Comparison of ENCODE assay signal across 24 cellular contexts in the genomic region with DNA sequence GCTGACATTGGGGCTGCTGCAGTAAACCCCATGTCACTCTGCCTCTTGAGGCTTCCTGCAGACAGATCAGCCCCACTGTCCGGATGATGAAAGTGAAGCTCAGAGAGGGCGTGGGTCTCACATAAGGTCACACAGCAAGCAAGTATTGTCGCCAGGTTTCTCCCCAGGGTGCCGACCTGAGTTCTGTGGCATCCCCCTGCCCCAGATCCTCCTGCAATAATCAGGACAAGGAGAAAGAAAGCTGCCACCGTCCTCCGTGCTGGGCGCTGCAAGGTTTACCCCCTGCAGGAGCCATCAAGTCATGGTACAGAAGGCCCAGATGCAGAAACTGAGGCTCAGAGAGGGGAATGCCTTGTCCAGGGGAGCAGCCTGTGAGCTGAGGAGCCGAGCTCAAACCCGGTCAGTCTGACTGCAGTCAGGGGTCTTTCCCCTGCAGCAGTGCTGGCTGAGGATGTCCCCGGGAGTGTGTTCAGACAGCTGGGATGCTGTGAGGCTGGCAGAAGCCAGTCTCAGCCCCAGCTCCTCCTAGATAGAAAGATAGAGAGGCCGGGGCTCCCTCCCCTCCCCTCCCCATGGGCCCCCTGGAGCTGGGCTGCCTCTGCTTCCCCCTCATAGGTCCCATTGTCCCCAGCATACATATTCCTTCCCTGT. TPM values are rescaled to one million over a fixed set of nuclear protein-coding genes. Genes with fewer than 3 reads are reported as not detected.
A peak's percentile ranks its signal among the peaks of the same experiment; 100 is the strongest.
DNase-seq lines count a peak whose midpoint lies in the region; ATAC-seq and TF ChIP-seq lines count a peak whose summit lies in the region.
"Had no signal": no experiment of that assay in that cellular context is flagged by ENCODE, and none has a peak within 500 bp of the region (broad histone marks: within the 10 kb centered on the region; RNA-seq: fewer than 3 reads in every experiment).

No MANE protein-coding gene starts in this region.

- H3K4me1 ChIP-seq in left ventricle myocardium inferior = no peaks in the 10 kb centered on the region
- peaks cover 11% of the 10 kb centered on the region for H3K4me1 ChIP-seq in IMR-90 (ENCODE audit: control insufficient read depth, insufficient read depth, low read length)
- H3K4me1 ChIP-seq: BE2C had no signal

- H4K5ac ChIP-seq in IMR-90 (ENCODE audit: low read depth, low read length) = no peak overlapping the region

- no peak overlapping the region for H3K14ac ChIP-seq in IMR-90 (replicated peaks; ENCODE audit: low read depth, low read length)

- H3K4me3 Mint-ChIP-seq in activated T-cell treated with anti-CD3 and anti-CD28 coated beads, Interleukin-2, amount 50 U/mL, for 24 hours = no peak overlapping the region
- H3K4me3 Mint-ChIP-seq: CD4-positive, CD25-positive, alpha-beta regulatory T cell had no signal

- TF ChIP-seq CTCF in left ventricle myocardium inferior (IDR thresholded peaks at IDR 0.05; ENCODE audit: borderline replicate concordance) = no peak
- no peak for TF ChIP-seq CTCF in IMR-90 (conservative IDR thresholded peaks at IDR 0.05; ENCODE audit: low read depth, low read length)

- peak; percentile 21 for DNase-seq in left ventricle myocardium superior
- DNase-seq in left ventricle myocardium inferior = no peak
- no peak for DNase-seq in IMR-90
- peak; percentile 11 for DNase-seq in iPS-NIHi11 (ENCODE audit: low spot score)
- DNase-seq in dedifferentiated amniotic fluid mesenchymal stem cell (ENCODE audit: extremely low spot score) = no peak
- no peak for DNase-seq in activated T-cell treated with anti-CD3 and anti-CD28 coated beads, Interleukin-2, amount 50 U/mL, for 24 hours
- DNase-seq: BE2C; CD4-positive, CD25-positive, alpha-beta regulatory T cell; COR-L47; DMS 273 treated with DMSO at 0.1 percent for 48 hours; DMS79 treated with DMSO at 0.1 percent for 48 hours; GOT3; NCI-H1092 treated with DMSO at 0.1 percent for 48 hours; NCI-H1436 treated with DMSO at 0.1 percent for 48 hours; NCI-H2029; NCI-H345; NCI-H524 treated with DMSO at 0.1 percent for 48 hours; NCI-H82; T-helper 1 cell had no signal

- no peak overlapping the region for H4K8ac ChIP-seq in IMR-90 (ENCODE audit: low read depth in 2 of 2, low read length in 2 of 2)

- H2BK20ac ChIP-seq in IMR-90 (ENCODE audit: low read depth, low read length) = no peak overlapping the region

- no peak overlapping the region for H2BK5ac ChIP-seq in IMR-90 (ENCODE audit: low read depth, low read length, poor library complexity, severe bottlenecking)

- H3K56ac ChIP-seq in IMR-90 (ENCODE audit: extremely low read depth, insufficient read depth, low read length) = no peak overlapping the region

- no peaks in the 10 kb centered on the region for H3K27me3 Mint-ChIP-seq in activated T-cell treated with anti-CD3 and anti-CD28 coated beads, Interleukin-2, amount 50 U/mL, for 24 hours

- H3K27ac ChIP-seq in left ventricle myocardium inferior (replicated peaks) = no peak overlapping the region
- no peak overlapping the region for H3K27ac ChIP-seq in IMR-90 (ENCODE audit: insufficient read depth, low read length)
- H3K27ac ChIP-seq: KMS-11 had no signal

- no peak overlapping the region for H2BK15ac ChIP-seq in IMR-90 (ENCODE audit: low read depth, low read length)

- no peak overlapping the region for H3K4me2 ChIP-seq in IMR-90 (ENCODE audit: low read depth, low read length)
- H3K4me2 ChIP-seq: KMS-11 had no signal

- CTCF ChIA-PET in IMR-90 (lab: Yijun Ruan, JAX) = no interaction called here

- H2AK5ac ChIP-seq in IMR-90 (ENCODE audit: low read depth, low read length) = 0 out of 2 replicates have a peak overlapping the region, but pooled peaks have one; percentile 14

- TF ChIP-seq RAD21 in IMR-90 (IDR thresholded peaks at IDR 0.05; ENCODE audit: low read length) = no peak

- no peak overlapping the region for H3K27ac Mint-ChIP-seq in activated T-cell treated with anti-CD3 and anti-CD28 coated beads, Interleukin-2, amount 50 U/mL, for 24 hours

- 97% methylated on average over 5 of the region's 11 CpGs; no CpG with 5 or more reads in 1 of the 2 experiments for WGBS in IMR-90 (ENCODE audit: extremely low coverage in 2 of 2, insufficient read length in 1 of 2), 2 experiments

- H4K20me1 ChIP-seq in IMR-90 (ENCODE audit: insufficient read depth, low read length) = no peaks in the 10 kb centered on the region

- ATAC-seq in left ventricle myocardium superior (no peak), IMR-90 (ENCODE audit: low read depth) (no peak), HG03045 (IDR thresholded peaks at IDR 0.05; ENCODE audit: unreplicated experiment) (no peak), HG03520 (IDR thresholded peaks at IDR 0.05; ENCODE audit: unreplicated experiment) (no peak)
- ATAC-seq: Panc1 had no signal

- intact Hi-C loops in left ventricle myocardium superior (cut with micrococcal nuclease) (no loop called here), left ventricle myocardium inferior (cut with micrococcal nuclease) (no loop called here), IMR-90 (cut with micrococcal nuclease) (no loop called here)

- dilution Hi-C loops in IMR-90 (cut with HindIII; ENCODE audit: low sequenced_read_pairs, unreplicated experiment) = no loop called here

- H4K91ac ChIP-seq in IMR-90 (ENCODE audit: insufficient read depth, low read depth, low read length) = no peak overlapping the region

- H3K4ac ChIP-seq in IMR-90 (ENCODE audit: low read depth, low read length) = no peak overlapping the region

- no TSS peak for BruUV-seq in IMR-90 (replicated peaks; lab: Mats Ljungman, UMichigan)

- POLR2A ChIA-PET in IMR-90 (lab: Charles Lee; ENCODE audit: unreplicated experiment) = no interaction called here

- no peak overlapping the region for H2BK120ac ChIP-seq in IMR-90 (ENCODE audit: low read depth, low read length)

- H3K9me1 ChIP-seq in IMR-90 (ENCODE audit: insufficient read depth, low read length) = 0 out of 2 replicates have a peak, but pooled peaks cover 2% of the 10 kb centered on the region

- H3K9me3 ChIP-seq in left ventricle myocardium inferior (replicated peaks) (no peaks in the 10 kb centered on the region), IMR-90 (ENCODE audit: control insufficient read depth, insufficient read depth, low read length) (no peaks in the 10 kb centered on the region)
- H3K9me3 ChIP-seq: BE2C had no signal

- H3K4me1 Mint-ChIP-seq in activated T-cell treated with anti-CD3 and anti-CD28 coated beads, Interleukin-2, amount 50 U/mL, for 24 hours (ENCODE audit: low read depth) = no peaks in the 10 kb centered on the region
- H3K4me1 Mint-ChIP-seq: CD4-positive, CD25-positive, alpha-beta regulatory T cell had no signal

- no peak for TF ChIP-seq POLR2A in IMR-90 (IDR thresholded peaks at IDR 0.05; ENCODE audit: low read depth, low read length)

- no peak overlapping the region for H3K9ac ChIP-seq in IMR-90 (ENCODE audit: low read depth, low read length)
- H3K9ac ChIP-seq: KMS-11 had no signal

- no peak overlapping the region for H3K23ac ChIP-seq in IMR-90 (ENCODE audit: low read depth, low read length)

- H3K36me3 ChIP-seq in left ventricle myocardium inferior = no peaks in the 10 kb centered on the region
- H3K36me3 ChIP-seq in IMR-90 (ENCODE audit: control insufficient read depth, insufficient read depth, low read length) = no peaks in the 10 kb centered on the region
- H3K36me3 ChIP-seq: BE2C had no signal

- H2AFZ ChIP-seq in IMR-90 (replicated peaks; ENCODE audit: low read length, poor library complexity) = peak overlapping the region; percentile 56

- no peaks in the 10 kb centered on the region for H3K9me3 Mint-ChIP-seq in activated T-cell treated with anti-CD3 and anti-CD28 coated beads, Interleukin-2, amount 50 U/mL, for 24 hours
- H3K9me3 Mint-ChIP-seq: CD4-positive, CD25-positive, alpha-beta regulatory T cell had no signal

- H2AK9ac ChIP-seq in IMR-90 (replicated peaks; ENCODE audit: low read depth, low read length, poor library complexity) = no peak overlapping the region

- no peak overlapping the region for H3K18ac ChIP-seq in IMR-90 (ENCODE audit: low read depth, low read length)

- H3K27me3 ChIP-seq in left ventricle myocardium inferior (ENCODE audit: low read depth) = no peaks in the 10 kb centered on the region
- peaks cover 14% of the 10 kb centered on the region for H3K27me3 ChIP-seq in IMR-90 (ENCODE audit: control insufficient read depth, insufficient read depth, low read length)
- H3K27me3 ChIP-seq: BE2C had no signal

- in situ Hi-C loops in IMR-90 (cut with MboI; ENCODE audit: low sequenced_read_pairs) = no loop called here

- no peaks in the 10 kb centered on the region for H3K36me3 Mint-ChIP-seq in activated T-cell treated with anti-CD3 and anti-CD28 coated beads, Interleukin-2, amount 50 U/mL, for 24 hours (ENCODE audit: low read depth)
- H3K36me3 Mint-ChIP-seq: CD4-positive, CD25-positive, alpha-beta regulatory T cell had no signal

- H3K4me3 ChIP-seq in left ventricle myocardium inferior (no peak overlapping the region), IMR-90 (ENCODE audit: insufficient read depth, low read depth, low read length) (no peak overlapping the region)

- no peaks in the 10 kb centered on the region for H3K79me1 ChIP-seq in IMR-90 (ENCODE audit: low read depth in 1 of 2, low read length in 2 of 2)

TF ChIP-seq in IMR-90, 13 proteins besides CTCF, POLR2A, EP300 and RAD21 (continues in another document):
- no peak for TF ChIP-seq SMC3 (IDR thresholded peaks at IDR 0.05; ENCODE audit: low read depth, low read length)
- no peak for TF ChIP-seq CEBPB (IDR thresholded peaks at IDR 0.05; ENCODE audit: low read depth, low read length)
- no peak for TF ChIP-seq RFX5 (IDR thresholded peaks at IDR 0.05; ENCODE audit: low read depth, low read length)
- no peak for TF ChIP-seq RCOR1 (IDR thresholded peaks at IDR 0.05; ENCODE audit: insufficient replicate concordance, low read length)
- TF ChIP-seq FOS (IDR thresholded peaks at IDR 0.05; ENCODE audit: low read depth, low read length) = no peak

RNA-seq across cellular contexts. Expression of a gene that starts 13.2 kb away (rescaled TPM):
- total RNA-seq in left ventricle myocardium superior = 0.40 TPM
- 0.74 TPM for total RNA-seq in left ventricle myocardium inferior
- total RNA-seq in IMR-90 (2012; rRNA removed) = 0.28 and 0.54 TPM in 2 replicates
- polyA plus RNA-seq in IMR-90 (2012; rRNA removed) = 1.2 and 1.3 TPM in 2 replicates
- polyA plus RNA-seq in IMR-90 (2012; cell fraction: cytosol; rRNA removed) = 0.41 and 2.3 TPM in 2 replicates
- polyA plus RNA-seq in IMR-90 (2012; cell fraction: nucleus; rRNA removed; ENCODE audit: low replicate concordance) = 2.9 TPM in 2 replicates
- total RNA-seq: A172 had no signal

RNA-seq across cellular contexts. Expression of a gene that starts 48.9 kb away (rescaled TPM):
- 16.6 TPM for total RNA-seq in left ventricle myocardium superior
- 15.0 TPM for total RNA-seq in left ventricle myocardium inferior
- 5.7 and 6.9 TPM in 2 replicates for total RNA-seq in IMR-90 (2012; rRNA removed)
- 21.2 and 21.5 TPM in 2 replicates for polyA plus RNA-seq in IMR-90 (2012; rRNA removed)
- 16.5 and 26.9 TPM in 2 replicates for polyA plus RNA-seq in IMR-90 (2012; cell fraction: cytosol; rRNA removed)
- polyA plus RNA-seq in IMR-90 (2012; cell fraction: nucleus; rRNA removed; ENCODE audit: low replicate concordance) = 32.2 and 94.3 TPM in 2 replicates

RNA-seq across cellular contexts. Expression of a gene that starts 49.2 kb away (rescaled TPM):
- total RNA-seq in left ventricle myocardium superior (121 TPM), left ventricle myocardium inferior (122 TPM), IMR-90 (2012; rRNA removed) (414 and 518 TPM in 2 replicates)
- polyA plus RNA-seq in IMR-90 (2012; rRNA removed) = 243 and 267 TPM in 2 replicates
- polyA plus RNA-seq in IMR-90 (2012; cell fraction: cytosol; rRNA removed) = 124 and 135 TPM in 2 replicates
- 764 and 770 TPM in 2 replicates for polyA plus RNA-seq in IMR-90 (2012; cell fraction: nucleus; rRNA removed; ENCODE audit: low replicate concordance)

Comparison
In these comparisons a context has a peak if more than half of its experiments do, and no peak if none do; other contexts are left out.
1. DNase-seq: peak in left ventricle myocardium superior (single experiment) and iPS-NIHi11 (single experiment); none in left ventricle myocardium inferior (single experiment), IMR-90 (single experiment), dedifferentiated amniotic fluid mesenchymal stem cell (single experiment) and activated T-cell treated with anti-CD3 and anti-CD28 coated beads, Interleukin-2, amount 50 U/mL, for 24 hours (single experiment).